ENCODE assay signal across 29 cellular contexts in genomic region chr4:64771149-64771548, GRCh38.
"Had no signal": no experiment of that assay in that cellular context is flagged by ENCODE, and none has a peak within 500 bp of the region (broad histone marks: within the 10 kb centered on the region; RNA-seq: fewer than 3 reads in every experiment).

No MANE protein-coding gene starts in this region.

- FAIRE-seq: astrocyte, TTC549 had no signal

- H3K27me3 ChIP-seq: body of pancreas, breast epithelium, MG63, Peyer's patch, SJSA1 had no signal

- H3K36me3 ChIP-seq: breast epithelium, MG63, Peyer's patch, SJSA1 had no signal

- H3K27ac ChIP-seq: body of pancreas, breast epithelium, coronary artery, Peyer's patch, SJSA1 had no signal

- H3K4me3 ChIP-seq: body of pancreas, breast epithelium, coronary artery, MG63, Peyer's patch, SJSA1 had no signal

- DNase-seq: activated B cell treated with CpG ODN at 0.5 μM for 24 hours; activated CD4-positive, alpha-beta T cell treated with anti-CD3 and anti-CD28 coated beads, Interleukin-2, amount 10 ng/mL, durations not matched to agents 24 days and 14 days; activated CD4-positive, alpha-beta T cell treated with anti-CD3 and anti-CD28 coated beads, Interleukin-2, amount 50 U/mL, for 4 hours; activated CD8-positive, alpha-beta T cell treated with anti-CD3 and anti-CD28 coated beads for 36 hours; activated effector memory CD4-positive, alpha-beta T cell treated with anti-CD3 and anti-CD28 coated beads, Interleukin-2, amount 50 U/mL, for 16 hours; activated naive CD4-positive, alpha-beta T cell; activated naive CD8-positive, alpha-beta T cell treated with anti-CD3 and anti-CD28 coated beads, Interleukin-2, amount 10 ng/mL, durations not matched to agents 7 days and 5 days; activated T-cell treated with anti-CD3 and anti-CD28 coated beads, Interleukin-2, amount 50 U/mL, for 1 hour; activated T-cell treated with anti-CD3 and anti-CD28 coated beads, Interleukin-2, amount 50 U/mL, for 72 hours; body of pancreas; MG63; NCI-H1048; NCI-H1105 treated with DMSO at 0.1 percent for 48 hours; NCI-H1436; NCI-H1694; NCI-H1930; NCI-H2081 treated with DMSO at 0.1 percent for 48 hours; NCI-H345; NCI-H524 treated with DMSO at 0.1 percent for 48 hours; Peyer's patch; RPMI8226; SHP77 treated with DMSO at 0.1 percent for 48 hours; SK-N-SH had no signal

- H3K9me3 ChIP-seq: body of pancreas, breast epithelium, MG63, Peyer's patch, SJSA1, SK-N-SH had no signal

- H3K9ac ChIP-seq: SK-N-SH had no signal

- H3K4me1 ChIP-seq: body of pancreas, breast epithelium, Peyer's patch, SJSA1 had no signal

- ATAC-seq: activated CD8-positive, alpha-beta T cell treated with anti-CD3 and anti-CD28 coated beads for 36 hours; activated T-cell treated with anti-CD3 and anti-CD28 coated beads, Interleukin-2, amount 50 U/mL, for 72 hours; activated T-helper 17 cell treated with anti-CD3 and anti-CD28 coated beads, Interleukin-2, amount 50 U/mL, for 72 hours; body of pancreas had no signal

- H3K4me2 ChIP-seq: SK-N-SH had no signal
